In genomic region chr6:140475086-140475485, GRCh38 we compare ENCODE assay signal across 25 cellular contexts.
A peak's percentile ranks its signal among the peaks of the same experiment; 100 is the strongest.
DNase-seq lines count a peak whose midpoint lies in the region; ATAC-seq, FAIRE-seq and TF ChIP-seq lines count a peak whose summit lies in the region.
"Had no signal": no experiment of that assay in that cellular context is flagged by ENCODE, and none has a peak within 500 bp of the region (broad histone marks: within the 10 kb centered on the region; RNA-seq: fewer than 3 reads in every experiment).

No MANE protein-coding gene starts in this region.

- no peaks in the 10 kb centered on the region for H4K20me1 ChIP-seq in SK-N-SH (ENCODE audit: insufficient read depth)
- H4K20me1 ChIP-seq in K562 (replicated peaks; ENCODE audit: control insufficient read depth, insufficient read depth, low read length) = no peaks in the 10 kb centered on the region
- no peaks in the 10 kb centered on the region for H4K20me1 ChIP-seq in smooth muscle cell (ENCODE audit: low read depth)

- in situ Hi-C loops in K562 (cut with MboI) = no loop called here

- H2AFZ ChIP-seq in SK-N-SH (ENCODE audit: low read depth) = peak overlapping the region; percentile 59; the same call in 1 of the 2 replicates
- no peak overlapping the region for H2AFZ ChIP-seq in K562 (ENCODE audit: low read depth, low read length)
- peak overlapping the region; percentile 28 for H2AFZ ChIP-seq in smooth muscle cell (ENCODE audit: low read depth)
- H2AFZ ChIP-seq: neural progenitor cell had no signal

- no peak overlapping the region for H3K4me2 ChIP-seq in SK-N-SH
- H3K4me2 ChIP-seq in K562 (ENCODE audit: insufficient read depth, low read length) = no peak overlapping the region
- H3K4me2 ChIP-seq in smooth muscle cell = no peak overlapping the region
- H3K4me2 ChIP-seq: neural progenitor cell had no signal

- no peak for TF ChIP-seq POLR2A in K562 (conservative IDR thresholded peaks at IDR 0.05)

- no peaks in the 10 kb centered on the region for H3K9me3 ChIP-seq in SK-N-SH
- no peaks in the 10 kb centered on the region for H3K9me3 ChIP-seq in K562 (replicated peaks; ENCODE audit: control insufficient read depth, insufficient read depth, low read depth, low read length)
- H3K9me3 ChIP-seq in smooth muscle cell (replicated peaks; ENCODE audit: low read depth) = no peaks in the 10 kb centered on the region
- H3K9me3 ChIP-seq: esophagus squamous epithelium, left lung, stomach, upper lobe of left lung had no signal

- BruUV-seq in K562 (replicated peaks; lab: Mats Ljungman, UMichigan) = no TSS peak

- FAIRE-seq in K562 (lab: Jason Lieb, UNC) = no peak
- FAIRE-seq: GM12892 had no signal

- H3K4me3 ChIP-seq in SK-N-SH (ENCODE audit: low read depth in 2 of 2, low read length in 1 of 2) = no peak overlapping the region
- H3K4me3 ChIP-seq in K562 = no peak overlapping the region
- no peak overlapping the region for H3K4me3 ChIP-seq in kidney epithelial cell (ENCODE audit: low read depth, low read length)
- no peak overlapping the region for H3K4me3 ChIP-seq in smooth muscle cell
- H3K4me3 ChIP-seq: coronary artery, esophagus squamous epithelium, left lung, neural progenitor cell, stomach, upper lobe of left lung had no signal

- H3K27me3 ChIP-seq in SK-N-SH (ENCODE audit: insufficient read depth) (no peaks in the 10 kb centered on the region), K562 (ENCODE audit: control insufficient read depth in 2 of 2, insufficient read depth in 2 of 2, low read length in 2 of 2) (no peaks in the 10 kb centered on the region; a peak in 1 of 5 replicates), kidney epithelial cell (ENCODE audit: control insufficient read depth, insufficient read depth, low read length) (no peaks in the 10 kb centered on the region), smooth muscle cell (ENCODE audit: low read depth) (no peaks in the 10 kb centered on the region)
- H3K27me3 ChIP-seq: brain microvascular endothelial cell, esophagus squamous epithelium, left lung, neural progenitor cell, stomach, upper lobe of left lung had no signal

- H3K4me1 ChIP-seq in SK-N-SH (ENCODE audit: control insufficient read depth in 1 of 2, insufficient read depth in 2 of 2, low read depth in 1 of 2, low read length in 1 of 2) (no peaks in the 10 kb centered on the region), K562 (replicated peaks in 1 of 2; ENCODE audit: control insufficient read depth in 2 of 2, insufficient read depth in 2 of 2, low read length in 2 of 2) (no peaks in the 10 kb centered on the region), smooth muscle cell (ENCODE audit: low read depth) (no peaks in the 10 kb centered on the region)
- H3K4me1 ChIP-seq: esophagus squamous epithelium, left lung, neural progenitor cell, stomach, upper lobe of left lung had no signal

- CTCF ChIA-PET in SK-N-SH (lab: Yijun Ruan, JAX) (no interaction called here), K562 (lab: Yijun Ruan, JAX; ENCODE audit: low intra/inter-chr PET ratio) (no interaction called here)

- 32% methylated on average over 2 of the region's 2 CpGs for WGBS in SK-N-SH (ENCODE audit: low lambda C conversion rate)
- WGBS in K562 (ENCODE audit: insufficient coverage, low coverage, missing lambda C conversion rate) = 33% methylated on average over 2 of the region's 2 CpGs
- 73% methylated on average over 2 of the region's 2 CpGs for WGBS in smooth muscle cell (ENCODE audit: low lambda C conversion rate)

- TF ChIP-seq CTCF in SK-N-SH (IDR thresholded peaks at IDR 0.05) = no peak
- TF ChIP-seq CTCF in K562 (IDR thresholded peaks at IDR 0.05 in 2 of 3, conservative IDR thresholded peaks at IDR 0.05 in 1 of 3; ENCODE audit: insufficient read depth in 2 of 3, low read depth in 1 of 3, low read length in 3 of 3) = no peak
- no peak for TF ChIP-seq CTCF in kidney epithelial cell (IDR thresholded peaks at IDR 0.05; ENCODE audit: insufficient read depth, low read length, poor library complexity, severe bottlenecking)
- no peak for TF ChIP-seq CTCF in smooth muscle cell (IDR thresholded peaks at IDR 0.05; ENCODE audit: borderline replicate concordance, insufficient read depth, poor library complexity, severe bottlenecking)

- no peak for TF ChIP-seq EP300 in SK-N-SH (IDR thresholded peaks at IDR 0.05; ENCODE audit: borderline replicate concordance in 1 of 2, low read depth in 1 of 2, low read length in 1 of 2)
- no peak for TF ChIP-seq EP300 in K562 (IDR thresholded peaks at IDR 0.05; ENCODE audit: low read length)

- DNase-seq in SK-N-SH = no peak
- DNase-seq in K562 (ENCODE audit: extremely low read depth in 1 of 4, low spot score in 3 of 4) = no peak
- peak; percentile 37 for DNase-seq in kidney epithelial cell (ENCODE audit: low read depth)
- no peak for DNase-seq in smooth muscle cell (lab: John Stamatoyannopoulos, UW; ENCODE audit: unreplicated experiment)
- no peak for DNase-seq in HCEC 1CT
- DNase-seq: 8988T; activated CD4-positive, alpha-beta memory T cell treated with anti-CD3 and anti-CD28 coated beads for 36 hours; activated CD4-positive, CD25-positive, alpha-beta regulatory T cell; activated effector memory CD4-positive, alpha-beta T cell treated with Interleukin-2 at 50 U/mL for 16 hours; activated naive CD8-positive, alpha-beta T cell treated with anti-CD3 and anti-CD28 coated beads, Interleukin-2, amount 10 ng/mL, durations not matched to agents 7 days and 5 days; brain microvascular endothelial cell; esophagus squamous epithelium; left lung; NCI-H1694; NCI-H2171 treated with DMSO at 0.1 percent for 48 hours; NCI-H69; stomach; T1000; upper lobe of left lung had no signal

- H3F3A ChIP-seq in SK-N-SH (replicated peaks; ENCODE audit: insufficient read depth) (no peaks in the 10 kb centered on the region), smooth muscle cell (ENCODE audit: low read depth) (no peaks in the 10 kb centered on the region)

- TF ChIP-seq RAD21 in SK-N-SH (IDR thresholded peaks at IDR 0.05; ENCODE audit: low read length) (no peak), K562 (CRISPR knock-in tag; conservative IDR thresholded peaks at IDR 0.05 in 1 of 2, IDR thresholded peaks at IDR 0.05 in 1 of 2) (no peak)

- H3K9me1 ChIP-seq in K562 (ENCODE audit: control insufficient read depth, insufficient read depth, low read length) = no peaks in the 10 kb centered on the region

- no peaks in the 10 kb centered on the region for H3K9me2 ChIP-seq in SK-N-SH

- H3K27ac ChIP-seq in SK-N-SH (ENCODE audit: low read depth in 2 of 2, low read length in 1 of 2) (no peak overlapping the region), K562 (ENCODE audit: extremely low read depth, low read depth, low read length) (no peak overlapping the region), smooth muscle cell (ENCODE audit: low read depth) (no peak overlapping the region)
- H3K27ac ChIP-seq: brain microvascular endothelial cell, coronary artery, esophagus squamous epithelium, left lung, neural progenitor cell, stomach, upper lobe of left lung had no signal

- H3K36me3 ChIP-seq in SK-N-SH (replicated peaks in 1 of 2; ENCODE audit: control insufficient read depth in 1 of 2, insufficient read depth in 2 of 2, low read length in 1 of 2) = no peaks in the 10 kb centered on the region
- H3K36me3 ChIP-seq in K562 (ENCODE audit: control insufficient read depth, insufficient read depth, low read length) = no peaks in the 10 kb centered on the region
- no peaks in the 10 kb centered on the region for H3K36me3 ChIP-seq in kidney epithelial cell (ENCODE audit: control insufficient read depth, insufficient read depth, low read length)
- no peaks in the 10 kb centered on the region for H3K36me3 ChIP-seq in smooth muscle cell (ENCODE audit: low read depth)
- H3K36me3 ChIP-seq: brain microvascular endothelial cell, esophagus squamous epithelium, left lung, neural progenitor cell, stomach, upper lobe of left lung had no signal

- POLR2A ChIA-PET in SK-N-SH (lab: Yijun Ruan, JAX) = no interaction called here
- POLR2A ChIA-PET in K562 (lab: Yijun Ruan, JAX) = no interaction called here

- H3K9ac ChIP-seq in SK-N-SH = no peak overlapping the region
- H3K9ac ChIP-seq in K562 (ENCODE audit: insufficient read depth in 1 of 2, low read depth in 2 of 2, low read length in 2 of 2) = no peak overlapping the region
- H3K9ac ChIP-seq in smooth muscle cell (ENCODE audit: low read depth) = no peak overlapping the region
- H3K9ac ChIP-seq: neural progenitor cell had no signal

- H3K79me2 ChIP-seq in SK-N-SH (ENCODE audit: insufficient read depth) (no peaks in the 10 kb centered on the region), K562 (ENCODE audit: control insufficient read depth, insufficient read depth, low read length) (no peaks in the 10 kb centered on the region), smooth muscle cell (ENCODE audit: low read depth) (no peaks in the 10 kb centered on the region)

- ATAC-seq in SK-N-SH treated with all-trans-retinoic acid at 6 μM for 48 hours (no peak), K562 (no peak), GM21576 (IDR thresholded peaks at IDR 0.05; ENCODE audit: unreplicated experiment) (no peak), HG03469 (IDR thresholded peaks at IDR 0.05; ENCODE audit: unreplicated experiment) (no peak)
- ATAC-seq: left lung had no signal

- intact Hi-C loops in K562 (cut with micrococcal nuclease) = no loop called here

TF ChIP-seq in SK-N-SH, 30 proteins besides CTCF, POLR2A, EP300 and RAD21 (continues in another document):
- TF ChIP-seq NFIC (IDR thresholded peaks at IDR 0.05; ENCODE audit: borderline replicate concordance) (no peak), RFX5 (IDR thresholded peaks at IDR 0.05; ENCODE audit: low read length) (no peak), FOXM1 (IDR thresholded peaks at IDR 0.05; ENCODE audit: low read depth) (no peak), MEF2A (IDR thresholded peaks at IDR 0.05; ENCODE audit: borderline replicate concordance, low read depth) (no peak), CHD2 (IDR thresholded peaks at IDR 0.05; ENCODE audit: low read length, partially characterized antibody) (no peak), FOXJ3 (CRISPR knock-in tag; IDR thresholded peaks at IDR 0.05) (no peak)

TF ChIP-seq in SK-N-SH treated with all-trans-retinoic acid at 6 μM for 48 hours, 23 proteins besides CTCF, POLR2A, EP300 and RAD21 (continues in another document):
- TF ChIP-seq PPARA (CRISPR knock-in tag; IDR thresholded peaks at IDR 0.05; ENCODE audit: borderline replicate concordance) = no peak
- TF ChIP-seq ZNF565 (CRISPR knock-in tag; conservative IDR thresholded peaks at IDR 0.05; ENCODE audit: low read depth) = no peak
- no peak for TF ChIP-seq TCF4 (CRISPR knock-in tag; IDR thresholded peaks at IDR 0.05; ENCODE audit: borderline replicate concordance)

TF ChIP-seq in K562, 482 proteins besides CTCF, POLR2A, EP300 and RAD21:
- TF ChIP-seq TCF3 (CRISPR knock-in tag; IDR thresholded peaks at IDR 0.05) (no peak), EGR1 (conservative IDR thresholded peaks at IDR 0.05) (peak; percentile 32; the same call in 1 of the 2 replicates)
